ENCODE assay signal across 26 cellular contexts in the genomic region with DNA sequence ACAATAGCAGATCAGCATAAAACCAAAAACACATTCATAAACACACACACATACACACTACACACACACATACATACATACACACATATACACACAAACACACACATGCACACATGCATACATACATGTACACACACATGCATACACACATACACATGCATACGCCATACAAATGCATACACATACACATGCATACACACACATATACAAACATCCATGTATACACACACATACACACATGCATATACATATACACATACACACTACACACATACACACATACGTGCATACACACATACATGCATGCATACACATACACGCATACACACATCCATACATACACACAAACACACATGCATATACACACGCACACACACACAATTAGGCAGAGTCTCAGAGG.
"Had no signal": no experiment of that assay in that cellular context is flagged by ENCODE, and none has a peak within 500 bp of the region (broad histone marks: within the 10 kb centered on the region; RNA-seq: fewer than 3 reads in every experiment).

No MANE protein-coding gene starts in this region.

- H3K9me3 Mint-ChIP-seq: activated CD4-positive, alpha-beta memory T cell treated with anti-CD3 and anti-CD28 coated beads, Interleukin-2, amount 10 ng/mL, durations not matched to agents 7 days and 5 days; activated CD4-positive, alpha-beta T cell treated with anti-CD3 and anti-CD28 coated beads, Interleukin-2, amount 10 ng/mL, durations not matched to agents 7 days and 5 days; activated naive CD4-positive, alpha-beta T cell treated with anti-CD3 and anti-CD28 coated beads, Interleukin-2, amount 10 ng/mL, durations not matched to agents 7 days and 5 days; activated T-cell treated with anti-CD3 and anti-CD28 coated beads, Interleukin-2, amount 50 U/mL, for 24 hours; naive B cell; stimulated activated naive B cell treated with anti-CD40 and anti-IgM and Interleukin-4, amounts not matched to agents 10 μg/mL and 1 μg/mL and 100 μg/mL, for 72 hours; T-helper 1 cell treated with Interleukin-12 subunit alpha and Interleukin-12 subunit beta and Interleukin-4 antibody, amounts not matched to agents 30 μg/mL and 1 μg/mL, for 36 hours had no signal

- H3K27ac ChIP-seq: epithelial cell of prostate, esophagus squamous epithelium, psoas muscle, stomach, thyroid gland, upper lobe of left lung had no signal

- H3K36me3 Mint-ChIP-seq: activated naive CD4-positive, alpha-beta T cell treated with anti-CD3 and anti-CD28 coated beads, Interleukin-2, amount 10 ng/mL, durations not matched to agents 7 days and 5 days; stimulated activated naive B cell treated with anti-CD40 and anti-IgM and Interleukin-4, amounts not matched to agents 10 μg/mL and 1 μg/mL and 100 μg/mL, for 72 hours had no signal

- H3K4me1 Mint-ChIP-seq: activated CD4-positive, alpha-beta memory T cell treated with anti-CD3 and anti-CD28 coated beads, Interleukin-2, amount 10 ng/mL, durations not matched to agents 7 days and 5 days; activated naive CD4-positive, alpha-beta T cell treated with anti-CD3 and anti-CD28 coated beads, Interleukin-2, amount 10 ng/mL, durations not matched to agents 7 days and 5 days had no signal

- ATAC-seq: psoas muscle; stimulated activated naive B cell treated with anti-CD40 and anti-IgM and Interleukin-4, amounts not matched to agents 10 μg/mL and 1 μg/mL and 100 μg/mL, for 72 hours had no signal

- H3K4me3 Mint-ChIP-seq: activated CD4-positive, alpha-beta memory T cell treated with anti-CD3 and anti-CD28 coated beads, Interleukin-2, amount 10 ng/mL, durations not matched to agents 7 days and 5 days; activated CD4-positive, alpha-beta T cell treated with anti-CD3 and anti-CD28 coated beads, Interleukin-2, amount 10 ng/mL, durations not matched to agents 7 days and 5 days; activated naive CD4-positive, alpha-beta T cell treated with anti-CD3 and anti-CD28 coated beads, Interleukin-2, amount 10 ng/mL, durations not matched to agents 7 days and 5 days; activated T-cell treated with anti-CD3 and anti-CD28 coated beads, Interleukin-2, amount 50 U/mL, for 24 hours; naive B cell; stimulated activated naive B cell treated with anti-CD40 and anti-IgM and Interleukin-4, amounts not matched to agents 10 μg/mL and 1 μg/mL and 100 μg/mL, for 72 hours; T-helper 1 cell treated with Interleukin-12 subunit alpha and Interleukin-12 subunit beta and Interleukin-4 antibody, amounts not matched to agents 30 μg/mL and 1 μg/mL, for 36 hours had no signal

- H3K4me3 ChIP-seq: esophagus squamous epithelium, psoas muscle, stomach, thyroid gland, upper lobe of left lung had no signal

- H3K27ac Mint-ChIP-seq: activated CD4-positive, alpha-beta memory T cell treated with anti-CD3 and anti-CD28 coated beads, Interleukin-2, amount 10 ng/mL, durations not matched to agents 7 days and 5 days; activated CD4-positive, alpha-beta T cell treated with anti-CD3 and anti-CD28 coated beads, Interleukin-2, amount 10 ng/mL, durations not matched to agents 7 days and 5 days; activated naive CD4-positive, alpha-beta T cell treated with anti-CD3 and anti-CD28 coated beads, Interleukin-2, amount 10 ng/mL, durations not matched to agents 7 days and 5 days; activated T-cell treated with anti-CD3 and anti-CD28 coated beads, Interleukin-2, amount 50 U/mL, for 24 hours; naive B cell; stimulated activated naive B cell treated with anti-CD40 and anti-IgM and Interleukin-4, amounts not matched to agents 10 μg/mL and 1 μg/mL and 100 μg/mL, for 72 hours; T-helper 1 cell treated with Interleukin-12 subunit alpha and Interleukin-12 subunit beta and Interleukin-4 antibody, amounts not matched to agents 30 μg/mL and 1 μg/mL, for 36 hours had no signal

- DNase-seq: activated CD4-positive, alpha-beta memory T cell treated with anti-CD3 and anti-CD28 coated beads, Interleukin-2, amount 10 ng/mL, durations not matched to agents 7 days and 5 days; activated CD4-positive, alpha-beta T cell treated with anti-CD3 and anti-CD28 coated beads, Interleukin-2, amount 10 ng/mL, durations not matched to agents 7 days and 5 days; activated CD4-positive, CD25-positive, alpha-beta regulatory T cell treated with anti-CD3 and anti-CD28 coated beads, Interleukin-2, amount 50 U/mL, for 72 hours; activated CD8-positive, alpha-beta memory T cell treated with anti-CD3 and anti-CD28 coated beads, Interleukin-2, amount 50 U/mL, for 48 hours; activated gamma-delta T cell; activated naive CD4-positive, alpha-beta T cell treated with anti-CD3 and anti-CD28 coated beads, Interleukin-2, amount 10 ng/mL, durations not matched to agents 7 days and 5 days; activated T-cell treated with anti-CD3 and anti-CD28 coated beads, Interleukin-2, amount 50 U/mL, for 24 hours; dermis blood vessel endothelial cell; effector CD4-positive, alpha-beta T cell; esophagus squamous epithelium; glutamatergic neuron; islet precursor cell; left cardiac atrium; left ventricle myocardium superior; naive B cell; occipital lobe; psoas muscle; stimulated activated CD4-positive, alpha-beta T cell treated with anti-CD3 and anti-CD28 coated beads, Interleukin-15, amount 100 ng/mL, for 24 hours; stimulated activated CD4-positive, alpha-beta T cell treated with anti-CD3 and anti-CD28 coated beads, Interleukin-2, amount 100 ng/mL, for 24 hours; stimulated activated naive B cell treated with anti-CD40 and anti-IgM and Interleukin-4, amounts not matched to agents 10 μg/mL and 1 μg/mL and 100 μg/mL, for 72 hours; stomach; thyroid gland; upper lobe of left lung had no signal

- H3K36me3 ChIP-seq: esophagus squamous epithelium, stomach, thyroid gland, upper lobe of left lung had no signal

- H3K27me3 ChIP-seq: esophagus squamous epithelium, stomach, thyroid gland, upper lobe of left lung had no signal

- H3K79me2 ChIP-seq: parathyroid adenoma had no signal

- H3K27me3 Mint-ChIP-seq: activated CD4-positive, alpha-beta T cell treated with anti-CD3 and anti-CD28 coated beads, Interleukin-2, amount 10 ng/mL, durations not matched to agents 7 days and 5 days had no signal

- H3K9me3 ChIP-seq: esophagus squamous epithelium, psoas muscle, stomach, thyroid gland, upper lobe of left lung had no signal

- H3K9ac ChIP-seq: parathyroid adenoma had no signal

- H2AFZ ChIP-seq: parathyroid adenoma had no signal
